In the genomic region with DNA sequence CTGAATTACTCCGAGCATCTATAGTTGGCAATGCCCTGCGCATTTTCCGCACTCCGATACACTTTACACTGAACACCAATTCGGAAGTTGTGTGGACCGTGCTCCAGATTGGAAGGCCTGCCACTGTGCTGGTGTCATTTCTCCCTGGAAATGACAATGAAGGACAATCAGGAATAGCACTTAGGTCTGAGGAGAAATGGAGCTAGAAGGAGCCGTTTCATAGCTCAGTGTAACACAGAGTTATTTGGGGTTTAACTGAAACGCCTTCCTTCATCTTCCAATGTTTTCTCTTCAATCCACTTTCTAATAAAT, we compare ENCODE assay signal across 1 cellular context.
TF ChIP-seq lines count a peak whose summit lies in the region.

No MANE protein-coding gene starts in this region.

TF ChIP-seq in HCT116, 20 proteins besides CTCF, POLR2A, EP300 and RAD21 (continued from another document):
- TF ChIP-seq, protein P1, sequence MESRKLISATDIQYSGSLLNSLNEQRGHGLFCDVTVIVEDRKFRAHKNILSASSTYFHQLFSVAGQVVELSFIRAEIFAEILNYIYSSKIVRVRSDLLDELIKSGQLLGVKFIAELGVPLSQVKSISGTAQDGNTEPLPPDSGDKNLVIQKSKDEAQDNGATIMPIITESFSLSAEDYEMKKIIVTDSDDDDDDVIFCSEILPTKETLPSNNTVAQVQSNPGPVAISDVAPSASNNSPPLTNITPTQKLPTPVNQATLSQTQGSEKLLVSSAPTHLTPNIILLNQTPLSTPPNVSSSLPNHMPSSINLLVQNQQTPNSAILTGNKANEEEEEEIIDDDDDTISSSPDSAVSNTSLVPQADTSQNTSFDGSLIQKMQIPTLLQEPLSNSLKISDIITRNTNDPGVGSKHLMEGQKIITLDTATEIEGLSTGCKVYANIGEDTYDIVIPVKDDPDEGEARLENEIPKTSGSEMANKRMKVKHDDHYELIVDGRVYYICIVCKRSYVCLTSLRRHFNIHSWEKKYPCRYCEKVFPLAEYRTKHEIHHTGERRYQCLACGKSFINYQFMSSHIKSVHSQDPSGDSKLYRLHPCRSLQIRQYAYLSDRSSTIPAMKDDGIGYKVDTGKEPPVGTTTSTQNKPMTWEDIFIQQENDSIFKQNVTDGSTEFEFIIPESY (IDR thresholded peaks at IDR 0.05; ENCODE audit: extremely low read depth, insufficient replicate concordance, low read length): no peak
- TF ChIP-seq, protein P2, sequence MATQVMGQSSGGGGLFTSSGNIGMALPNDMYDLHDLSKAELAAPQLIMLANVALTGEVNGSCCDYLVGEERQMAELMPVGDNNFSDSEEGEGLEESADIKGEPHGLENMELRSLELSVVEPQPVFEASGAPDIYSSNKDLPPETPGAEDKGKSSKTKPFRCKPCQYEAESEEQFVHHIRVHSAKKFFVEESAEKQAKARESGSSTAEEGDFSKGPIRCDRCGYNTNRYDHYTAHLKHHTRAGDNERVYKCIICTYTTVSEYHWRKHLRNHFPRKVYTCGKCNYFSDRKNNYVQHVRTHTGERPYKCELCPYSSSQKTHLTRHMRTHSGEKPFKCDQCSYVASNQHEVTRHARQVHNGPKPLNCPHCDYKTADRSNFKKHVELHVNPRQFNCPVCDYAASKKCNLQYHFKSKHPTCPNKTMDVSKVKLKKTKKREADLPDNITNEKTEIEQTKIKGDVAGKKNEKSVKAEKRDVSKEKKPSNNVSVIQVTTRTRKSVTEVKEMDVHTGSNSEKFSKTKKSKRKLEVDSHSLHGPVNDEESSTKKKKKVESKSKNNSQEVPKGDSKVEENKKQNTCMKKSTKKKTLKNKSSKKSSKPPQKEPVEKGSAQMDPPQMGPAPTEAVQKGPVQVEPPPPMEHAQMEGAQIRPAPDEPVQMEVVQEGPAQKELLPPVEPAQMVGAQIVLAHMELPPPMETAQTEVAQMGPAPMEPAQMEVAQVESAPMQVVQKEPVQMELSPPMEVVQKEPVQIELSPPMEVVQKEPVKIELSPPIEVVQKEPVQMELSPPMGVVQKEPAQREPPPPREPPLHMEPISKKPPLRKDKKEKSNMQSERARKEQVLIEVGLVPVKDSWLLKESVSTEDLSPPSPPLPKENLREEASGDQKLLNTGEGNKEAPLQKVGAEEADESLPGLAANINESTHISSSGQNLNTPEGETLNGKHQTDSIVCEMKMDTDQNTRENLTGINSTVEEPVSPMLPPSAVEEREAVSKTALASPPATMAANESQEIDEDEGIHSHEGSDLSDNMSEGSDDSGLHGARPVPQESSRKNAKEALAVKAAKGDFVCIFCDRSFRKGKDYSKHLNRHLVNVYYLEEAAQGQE (IDR thresholded peaks at IDR 0.05; ENCODE audit: low read depth): no peak
- no peak for TF ChIP-seq EZH2phosphoT487 (IDR thresholded peaks at IDR 0.05; ENCODE audit: borderline replicate concordance)
- TF ChIP-seq EZH2 (IDR thresholded peaks at IDR 0.05): no peak
- TF ChIP-seq ELF1 (IDR thresholded peaks at IDR 0.05; ENCODE audit: borderline replicate concordance, low read depth): no peak
- no peak for TF ChIP-seq CEBPB (IDR thresholded peaks at IDR 0.05; ENCODE audit: low read depth)
- no peak for TF ChIP-seq JUND (IDR thresholded peaks at IDR 0.05)
- no peak; the same call in 1 of the 2 replicates for TF ChIP-seq POLR2AphosphoS5 (IDR thresholded peaks at IDR 0.05; ENCODE audit: low read depth, low read length)
- no peak for TF ChIP-seq SIN3A (IDR thresholded peaks at IDR 0.05; ENCODE audit: low read depth)
